ENCODE assay signal across 14 cellular contexts in genomic region chr7:79504607-79505389, GRCh38. TPM values are rescaled to one million over a fixed set of nuclear protein-coding genes. Genes with fewer than 3 reads are reported as not detected.
A peak's percentile ranks its signal among the peaks of the same experiment; 100 is the strongest.
DNase-seq lines count a peak whose midpoint lies in the region; ATAC-seq lines count a peak whose summit lies in the region.
"Had no signal": no experiment of that assay in that cellular context is flagged by ENCODE, and none has a peak within 500 bp of the region (broad histone marks: within the 10 kb centered on the region; RNA-seq: fewer than 3 reads in every experiment).

No MANE protein-coding gene starts in this region.

- peaks cover 20% of the 10 kb centered on the region for H3K4me1 ChIP-seq in ectodermal cell (ENCODE audit: control insufficient read depth, insufficient read depth, low read length)
- H3K4me1 ChIP-seq in mesodermal cell (ENCODE audit: control insufficient read depth, insufficient read depth, low read length, poor library complexity, severe bottlenecking) = peaks cover 25% of the 10 kb centered on the region
- H3K4me1 ChIP-seq: pancreas, tibial nerve had no signal

- H3K4me3 ChIP-seq in ectodermal cell (ENCODE audit: insufficient read depth, low read depth, low read length) (no peak overlapping the region), mesodermal cell (ENCODE audit: extremely low read depth, insufficient read depth, low read length, poor library complexity, severe bottlenecking) (no peak overlapping the region)
- H3K4me3 ChIP-seq: pancreas, tibial nerve had no signal

- H3K36me3 ChIP-seq in ectodermal cell (ENCODE audit: control insufficient read depth, insufficient read depth, low read length) (no peaks in the 10 kb centered on the region), mesodermal cell (ENCODE audit: control insufficient read depth, insufficient read depth, low read length) (no peaks in the 10 kb centered on the region)
- H3K36me3 ChIP-seq: pancreas, tibial nerve had no signal

- 57 to 75% methylated on average over 7 of the region's 9 CpGs for WGBS in ectodermal cell, 2 experiments
- WGBS in mesodermal cell (ENCODE audit: insufficient coverage in 2 of 2), 2 experiments = 69% methylated on average over 3 of the region's 9 CpGs; no CpG with 5 or more reads in 1 of the 2 experiments

- H3K27ac ChIP-seq in ectodermal cell (ENCODE audit: insufficient read depth, low read depth, low read length, poor library complexity, severe bottlenecking) (peak overlapping the region; percentile 72), mesodermal cell (ENCODE audit: low read depth, low read length, severe bottlenecking) (peak overlapping the region; percentile 89)
- H3K27ac ChIP-seq: pancreas, RWPE1 had no signal

- DNase-seq in AG20443 (ENCODE audit: low spot score) (peak; percentile 9), LoVo (ENCODE audit: low spot score) (peak; percentile 18), HuH-7.5 (ENCODE audit: low spot score) (no peak)
- DNase-seq in stimulated activated CD4-positive, alpha-beta T cell treated with anti-CD3 and anti-CD28 coated beads, Interleukin-4, amount 100 ng/mL, for 24 hours = no peak
- DNase-seq: activated gamma-delta T cell, NCI-H2081 treated with DMSO at 0.1 percent for 48 hours, pancreas had no signal

- H3K27me3 ChIP-seq in ectodermal cell (ENCODE audit: control insufficient read depth, insufficient read depth, low read length, poor library complexity, severe bottlenecking) = no peaks in the 10 kb centered on the region
- H3K27me3 ChIP-seq: pancreas, tibial nerve had no signal

- H3K9me3 ChIP-seq in ectodermal cell (ENCODE audit: control insufficient read depth, low read length) (no peaks in the 10 kb centered on the region), mesodermal cell (ENCODE audit: control insufficient read depth, low read length) (no peaks in the 10 kb centered on the region)
- H3K9me3 ChIP-seq: pancreas, tibial nerve had no signal

- ATAC-seq in GM18870 (IDR thresholded peaks at IDR 0.05; ENCODE audit: unreplicated experiment) = no peak
- ATAC-seq in GM18873 (IDR thresholded peaks at IDR 0.05; ENCODE audit: low FRiP score, unreplicated experiment) = no peak
- ATAC-seq: activated CD4-positive, CD25-positive, alpha-beta regulatory T cell treated with anti-CD3 and anti-CD28 coated beads, Interleukin-2, amount 50 U/mL, for 24 hours; pancreas had no signal

RNA-seq across cellular contexts. Expression of gene MAGI2, which starts 51.3 kb away (rescaled TPM):
- polyA plus RNA-seq in ectodermal cell (2013, experiment 1 of 4) = 3.0 TPM
- 3.1 TPM for polyA plus RNA-seq in ectodermal cell (2013, experiment 2 of 4)
- 3.0 TPM for polyA plus RNA-seq in ectodermal cell (2013, experiment 3 of 4)
- 3.0 TPM for polyA plus RNA-seq in ectodermal cell (2013, experiment 4 of 4)
- polyA plus RNA-seq in mesodermal cell (2013, experiment 1 of 2) = 3.7 TPM
- polyA plus RNA-seq in mesodermal cell (2013, experiment 2 of 2) = 2.8 TPM

Comparison
In these comparisons a context has a peak if more than half of its experiments do, and no peak if none do; other contexts are left out.
1. DNase-seq: peak in AG20443 (single experiment) and LoVo (single experiment); none in HuH-7.5 (single experiment) and stimulated activated CD4-positive, alpha-beta T cell treated with anti-CD3 and anti-CD28 coated beads, Interleukin-4, amount 100 ng/mL, for 24 hours (single experiment).